Comparison of ENCODE assay signal across 27 cellular contexts in the genomic region with DNA sequence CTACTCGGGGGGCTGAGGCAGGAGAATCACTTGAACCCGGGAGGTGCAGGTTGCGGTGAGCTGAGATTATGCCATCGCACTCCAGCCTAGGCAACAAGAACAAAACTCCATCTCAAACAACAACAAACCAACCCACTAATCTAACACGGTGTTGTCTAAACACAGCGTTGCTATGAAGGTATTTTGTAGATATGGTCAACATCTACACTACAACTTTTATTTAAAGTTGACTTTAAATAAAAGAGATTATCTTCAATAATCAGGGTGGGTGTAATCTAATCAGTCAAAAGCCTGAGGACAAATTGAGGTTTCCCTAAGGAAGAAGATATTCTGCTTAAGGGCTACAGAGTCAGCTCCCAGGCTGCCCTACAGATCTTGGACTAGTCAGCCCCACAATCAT.
"Had no signal": no experiment of that assay in that cellular context is flagged by ENCODE, and none has a peak within 500 bp of the region (broad histone marks: within the 10 kb centered on the region; RNA-seq: fewer than 3 reads in every experiment).

No MANE protein-coding gene starts in this region.

- H3K4me1 Mint-ChIP-seq: stimulated activated effector memory CD8-positive, alpha-beta T cell treated with anti-CD3 and anti-CD28 coated beads, Interleukin-12 subunit alpha, Interleukin-12 subunit beta, amount 100 ng/mL, for 72 hours; stimulated activated memory B cell treated with anti-CD40 and anti-IgM and Interleukin-4, amounts not matched to agents 10 μg/mL and 1 μg/mL and 100 μg/mL, for 72 hours; stimulated activated naive B cell treated with anti-CD40 and anti-IgM and Interleukin-4, amounts not matched to agents 10 μg/mL and 1 μg/mL and 100 μg/mL, for 72 hours; stimulated activated naive CD8-positive, alpha-beta T cell treated with anti-CD3 and anti-CD28 coated beads, Interleukin-15, amount 100 ng/mL, for 72 hours had no signal

- H3K27ac Mint-ChIP-seq: stimulated activated effector memory CD8-positive, alpha-beta T cell treated with anti-CD3 and anti-CD28 coated beads, Interleukin-12 subunit alpha, Interleukin-12 subunit beta, amount 100 ng/mL, for 72 hours; stimulated activated memory B cell treated with anti-CD40 and anti-IgM and Interleukin-4, amounts not matched to agents 10 μg/mL and 1 μg/mL and 100 μg/mL, for 72 hours; stimulated activated naive B cell treated with anti-CD40 and anti-IgM and Interleukin-4, amounts not matched to agents 10 μg/mL and 1 μg/mL and 100 μg/mL, for 72 hours; stimulated activated naive CD8-positive, alpha-beta T cell treated with anti-CD3 and anti-CD28 coated beads, Interleukin-15, amount 100 ng/mL, for 72 hours; stimulated activated naive CD8-positive, alpha-beta T cell treated with anti-CD3 and anti-CD28 coated beads, Interleukin-15, Interleukin-2, amounts not matched to agents 100 ng/mL and 50 ng/mL, for 24 hours had no signal

- FAIRE-seq: urothelium cell line had no signal

- H3K9me3 ChIP-seq: stomach, suprapubic skin, testis, thoracic aorta, thyroid gland, tibial artery, transverse colon, upper lobe of left lung, upper lobe of right lung, uterus, vagina had no signal

- H3K4me3 ChIP-seq: stomach, suprapubic skin, testis, thoracic aorta, thyroid gland, tibial artery, tibial nerve, transverse colon, upper lobe of left lung, upper lobe of right lung, uterus, vagina had no signal

- H3K27ac ChIP-seq: suprapubic skin, testis, thoracic aorta, thyroid gland, tibial artery, tibial nerve, transverse colon, upper lobe of left lung, upper lobe of right lung, uterus, vagina had no signal

- DNase-seq: stimulated activated CD4-positive, alpha-beta T cell treated with anti-CD3 and anti-CD28 coated beads, Interleukin-2, amount 100 ng/mL, for 48 hours; stimulated activated CD4-positive, alpha-beta T cell treated with anti-CD3 and anti-CD28 coated beads, Interleukin-4, amount 100 ng/mL, for 1 hour; stimulated activated CD4-positive, alpha-beta T cell treated with anti-CD3 and anti-CD28 coated beads, Interleukin-4, amount 100 ng/mL, for 24 hours; stimulated activated CD4-positive, alpha-beta T cell treated with anti-CD3 and anti-CD28 coated beads, Interleukin-4, amount 100 ng/mL, for 4 hours; stimulated activated CD8-positive, alpha-beta memory T cell treated with anti-CD3 and anti-CD28 coated beads, Interleukin-4, amount 100 ng/mL, for 48 hours; stimulated activated naive B cell treated with anti-CD40 and anti-IgM and Interleukin-4, amounts not matched to agents 10 μg/mL and 1 μg/mL and 100 μg/mL, for 72 hours; stimulated activated naive CD4-positive, alpha-beta T cell; stimulated activated naive CD4-positive, alpha-beta T cell treated with Interleukin-2 at 50 U/mL for 16 hours; stimulated activated naive CD8-positive, alpha-beta T cell treated with anti-CD3 and anti-CD28 coated beads, Interleukin-15, amount 100 ng/mL, for 72 hours; stimulated activated naive CD8-positive, alpha-beta T cell treated with anti-CD3 and anti-CD28 coated beads, Interleukin-15, Interleukin-2, amounts not matched to agents 100 U/mL and 50 U/mL, for 24 hours; stomach; substantia nigra; testis; thyroid gland; tibial artery; transverse colon; upper lobe of left lung; upper lobe of right lung; uterus had no signal

- ATAC-seq: stimulated activated effector memory CD8-positive, alpha-beta T cell treated with anti-CD3 and anti-CD28 coated beads, Interleukin-12 subunit alpha, Interleukin-12 subunit beta, amount 100 ng/mL, for 72 hours; stimulated activated memory B cell treated with anti-CD40 and anti-IgM and Interleukin-4, amounts not matched to agents 10 μg/mL and 1 μg/mL and 100 μg/mL, for 72 hours; stimulated activated naive B cell treated with anti-CD40 and anti-IgM and Interleukin-4, amounts not matched to agents 10 μg/mL and 1 μg/mL and 100 μg/mL, for 72 hours; stimulated activated naive CD8-positive, alpha-beta T cell treated with anti-CD3 and anti-CD28 coated beads, Interleukin-15, amount 100 ng/mL, for 72 hours; stimulated activated naive CD8-positive, alpha-beta T cell treated with anti-CD3 and anti-CD28 coated beads, Interleukin-15, Interleukin-2, amounts not matched to agents 100 U/mL and 50 U/mL, for 24 hours; upper lobe of right lung had no signal

- H3K27me3 Mint-ChIP-seq: stimulated activated memory B cell treated with anti-CD40 and anti-IgM and Interleukin-4, amounts not matched to agents 10 μg/mL and 1 μg/mL and 100 μg/mL, for 72 hours; stimulated activated naive CD8-positive, alpha-beta T cell treated with anti-CD3 and anti-CD28 coated beads, Interleukin-15, amount 100 ng/mL, for 72 hours; stimulated activated naive CD8-positive, alpha-beta T cell treated with anti-CD3 and anti-CD28 coated beads, Interleukin-15, Interleukin-2, amounts not matched to agents 100 ng/mL and 50 ng/mL, for 24 hours had no signal

- H3K36me3 ChIP-seq: stomach, suprapubic skin, thoracic aorta, thyroid gland, tibial artery, tibial nerve, transverse colon, upper lobe of left lung, upper lobe of right lung, uterus, vagina had no signal

- H3K27me3 ChIP-seq: stomach, suprapubic skin, testis, thyroid gland, tibial artery, tibial nerve, transverse colon, upper lobe of left lung, upper lobe of right lung, uterus, vagina had no signal

- H3K4me1 ChIP-seq: suprapubic skin, testis, thyroid gland, tibial artery, tibial nerve, upper lobe of right lung, uterus, vagina had no signal

- H3K4me3 Mint-ChIP-seq: stimulated activated effector memory CD8-positive, alpha-beta T cell treated with anti-CD3 and anti-CD28 coated beads, Interleukin-12 subunit alpha, Interleukin-12 subunit beta, amount 100 ng/mL, for 72 hours; stimulated activated memory B cell treated with anti-CD40 and anti-IgM and Interleukin-4, amounts not matched to agents 10 μg/mL and 1 μg/mL and 100 μg/mL, for 72 hours; stimulated activated naive B cell treated with anti-CD40 and anti-IgM and Interleukin-4, amounts not matched to agents 10 μg/mL and 1 μg/mL and 100 μg/mL, for 72 hours; stimulated activated naive CD8-positive, alpha-beta T cell treated with anti-CD3 and anti-CD28 coated beads, Interleukin-15, amount 100 ng/mL, for 72 hours; stimulated activated naive CD8-positive, alpha-beta T cell treated with anti-CD3 and anti-CD28 coated beads, Interleukin-15, Interleukin-2, amounts not matched to agents 100 ng/mL and 50 ng/mL, for 24 hours had no signal

- H3K9me3 Mint-ChIP-seq: stimulated activated effector memory CD8-positive, alpha-beta T cell treated with anti-CD3 and anti-CD28 coated beads, Interleukin-12 subunit alpha, Interleukin-12 subunit beta, amount 100 ng/mL, for 72 hours; stimulated activated memory B cell treated with anti-CD40 and anti-IgM and Interleukin-4, amounts not matched to agents 10 μg/mL and 1 μg/mL and 100 μg/mL, for 72 hours; stimulated activated naive CD8-positive, alpha-beta T cell treated with anti-CD3 and anti-CD28 coated beads, Interleukin-15, amount 100 ng/mL, for 72 hours; stimulated activated naive CD8-positive, alpha-beta T cell treated with anti-CD3 and anti-CD28 coated beads, Interleukin-15, Interleukin-2, amounts not matched to agents 100 ng/mL and 50 ng/mL, for 24 hours had no signal

- H3K36me3 Mint-ChIP-seq: stimulated activated effector memory CD8-positive, alpha-beta T cell treated with anti-CD3 and anti-CD28 coated beads, Interleukin-12 subunit alpha, Interleukin-12 subunit beta, amount 100 ng/mL, for 72 hours; stimulated activated memory B cell treated with anti-CD40 and anti-IgM and Interleukin-4, amounts not matched to agents 10 μg/mL and 1 μg/mL and 100 μg/mL, for 72 hours; stimulated activated naive B cell treated with anti-CD40 and anti-IgM and Interleukin-4, amounts not matched to agents 10 μg/mL and 1 μg/mL and 100 μg/mL, for 72 hours had no signal
